Comparison of ENCODE assay signal across 10 cellular contexts in genomic region chr6:16681260-16681873, GRCh38.
DNase-seq lines count a peak whose midpoint lies in the region; ATAC-seq and TF ChIP-seq lines count a peak whose summit lies in the region.
"Had no signal": no experiment of that assay in that cellular context is flagged by ENCODE, and none has a peak within 500 bp of the region (broad histone marks: within the 10 kb centered on the region; RNA-seq: fewer than 3 reads in every experiment).

No MANE protein-coding gene starts in this region.

- H3K27ac Mint-ChIP-seq in osteocyte (ENCODE audit: unreplicated experiment): peak overlapping the region; percentile 38
- H3K27ac Mint-ChIP-seq in CD4-positive, alpha-beta T cell: no peak overlapping the region
- H3K27ac Mint-ChIP-seq: stimulated activated memory B cell treated with anti-CD40 and anti-IgM and Interleukin-4, amounts not matched to agents 10 μg/mL and 1 μg/mL and 100 μg/mL, for 72 hours had no signal

- CTCF ChIA-PET in CD4-positive, alpha-beta T cell (lab: Charles Lee): interaction anchor here (0.6 to 1.3 kb wide), 2 partner anchors 8 to 12 kb away, joined by 3 read pairs; no protein-coding TSS in a partner anchor

- peaks cover 52% of the 10 kb centered on the region for H3K4me1 Mint-ChIP-seq in osteocyte (ENCODE audit: unreplicated experiment)
- H3K4me1 Mint-ChIP-seq in CD4-positive, alpha-beta T cell (ENCODE audit: low read depth): peaks cover 33% of the 10 kb centered on the region

- POLR2A ChIA-PET in CD4-positive, alpha-beta T cell (lab: Charles Lee): interaction anchor here (0.6 kb wide), 1 partner anchor 10 kb away, joined by 4 read pairs; no protein-coding TSS in a partner anchor

- H3K27ac ChIP-seq in CD4-positive, alpha-beta T cell (ENCODE audit: low read depth, low read length): no peak overlapping the region

- no peak for TF ChIP-seq CTCF in osteocyte (IDR thresholded peaks at IDR 0.05)
- TF ChIP-seq CTCF in CD4-positive, alpha-beta T cell (IDR thresholded peaks at IDR 0.05): no peak

- no peaks in the 10 kb centered on the region for H3K9me3 ChIP-seq in CD4-positive, alpha-beta T cell (ENCODE audit: control insufficient read depth, low read length)

- DNase-seq in ELF-1 (ENCODE audit: low read depth, low spot score): peak; percentile 19
- peak; percentile 87 for DNase-seq in NCI-H226
- peak; percentile 84 for DNase-seq in dedifferentiated amniotic fluid mesenchymal stem cell (ENCODE audit: extremely low spot score)
- no peak for DNase-seq in osteocyte (ENCODE audit: extremely low spot score, unreplicated experiment)
- DNase-seq in CD4-positive, alpha-beta T cell: no peak
- no peak for DNase-seq in anterior cingulate cortex (lab: John Stamatoyannopoulos, UW)
- DNase-seq in stimulated activated CD4-positive, alpha-beta T cell treated with anti-CD3 and anti-CD28 coated beads, Interleukin-4, amount 100 ng/mL, for 4 hours: no peak

- H3K4me3 Mint-ChIP-seq in osteocyte (ENCODE audit: unreplicated experiment): no peak overlapping the region
- H3K4me3 Mint-ChIP-seq in CD4-positive, alpha-beta T cell: no peak overlapping the region
- H3K4me3 Mint-ChIP-seq: stimulated activated memory B cell treated with anti-CD40 and anti-IgM and Interleukin-4, amounts not matched to agents 10 μg/mL and 1 μg/mL and 100 μg/mL, for 72 hours had no signal

- ATAC-seq in CD4-positive, alpha-beta T cell (ENCODE audit: poor library complexity): no peak
- ATAC-seq in HG03354 (IDR thresholded peaks at IDR 0.05; ENCODE audit: poor library complexity, severe bottlenecking, unreplicated experiment): no peak
- ATAC-seq: GM12878; stimulated activated memory B cell treated with anti-CD40 and anti-IgM and Interleukin-4, amounts not matched to agents 10 μg/mL and 1 μg/mL and 100 μg/mL, for 72 hours had no signal

- intact Hi-C loops in CD4-positive, alpha-beta T cell (cut with DNase I, micrococcal nuclease): no loop called here

- H3K9me3 Mint-ChIP-seq in osteocyte (ENCODE audit: unreplicated experiment): no peaks in the 10 kb centered on the region
- H3K9me3 Mint-ChIP-seq in CD4-positive, alpha-beta T cell: no peaks in the 10 kb centered on the region

- no peaks in the 10 kb centered on the region for H3K27me3 ChIP-seq in CD4-positive, alpha-beta T cell (ENCODE audit: control insufficient read depth, insufficient read depth, low read length)

- peaks cover 14% of the 10 kb centered on the region for H3K36me3 Mint-ChIP-seq in osteocyte (ENCODE audit: unreplicated experiment)
- H3K36me3 Mint-ChIP-seq in CD4-positive, alpha-beta T cell (ENCODE audit: low read depth): peaks cover 39% of the 10 kb centered on the region

- no peaks in the 10 kb centered on the region for H3K27me3 Mint-ChIP-seq in osteocyte (ENCODE audit: unreplicated experiment)
- no peaks in the 10 kb centered on the region for H3K27me3 Mint-ChIP-seq in CD4-positive, alpha-beta T cell
- H3K27me3 Mint-ChIP-seq: stimulated activated memory B cell treated with anti-CD40 and anti-IgM and Interleukin-4, amounts not matched to agents 10 μg/mL and 1 μg/mL and 100 μg/mL, for 72 hours had no signal

Comparison
In these comparisons a context has a peak if more than half of its experiments do, and no peak if none do; other contexts are left out.
1. DNase-seq: peak in ELF-1 (single experiment), NCI-H226 (single experiment) and dedifferentiated amniotic fluid mesenchymal stem cell (single experiment); none in osteocyte (single experiment), CD4-positive, alpha-beta T cell (0 of 10), anterior cingulate cortex (0 of 58) and stimulated activated CD4-positive, alpha-beta T cell treated with anti-CD3 and anti-CD28 coated beads, Interleukin-4, amount 100 ng/mL, for 4 hours (0 of 2).